Comparison of ENCODE assay signal across 20 cellular contexts in genomic region chr18:22267697-22268096, GRCh38.
"Had no signal": no experiment of that assay in that cellular context is flagged by ENCODE, and none has a peak within 500 bp of the region (broad histone marks: within the 10 kb centered on the region; RNA-seq: fewer than 3 reads in every experiment).

No MANE protein-coding gene starts in this region.

- H3K4me3 ChIP-seq: psoas muscle had no signal

- H3K4me1 ChIP-seq: psoas muscle had no signal

- H3K27ac ChIP-seq: brain microvascular endothelial cell, psoas muscle had no signal

- ATAC-seq: activated CD8-positive, alpha-beta memory T cell treated with anti-CD3 and anti-CD28 coated beads, Interleukin-2, amount 10 ng/mL, durations not matched to agents 7 days and 5 days; activated T-helper 17 cell treated with anti-CD3 and anti-CD28 coated beads, Interleukin-2, amount 50 U/mL, for 72 hours; esophagus mucosa; psoas muscle; sciatic nerve; SK-N-SH treated with all-trans-retinoic acid at 6 μM for 48 hours; stimulated activated memory B cell treated with anti-CD40 and anti-IgM and Interleukin-4, amounts not matched to agents 10 μg/mL and 1 μg/mL and 100 μg/mL, for 72 hours; T-cell had no signal

- H3K9me3 ChIP-seq: psoas muscle had no signal

- FAIRE-seq: islet of Langerhans had no signal

- DNase-seq: activated B cell treated with CpG ODN at 0.5 μM for 24 hours; activated CD4-positive, alpha-beta memory T cell treated with anti-CD3 and anti-CD28 coated beads, Interleukin-2, amount 10 ng/mL, durations not matched to agents 7 days and 5 days; activated CD4-positive, alpha-beta T cell treated with anti-CD3 and anti-CD28 coated beads for 4 hours; activated CD8-positive, alpha-beta memory T cell treated with anti-CD3 and anti-CD28 coated beads, Interleukin-2, amount 10 ng/mL, durations not matched to agents 7 days and 5 days; activated naive CD4-positive, alpha-beta T cell treated with anti-CD3 and anti-CD28 coated beads for 36 hours; aorta; brain microvascular endothelial cell; cerebellar nuclear complex; effector CD4-positive, alpha-beta T cell; hippocampal formation; left colon; psoas muscle; stimulated activated CD4-positive, alpha-beta T cell treated with anti-CD3 and anti-CD28 coated beads, Interleukin-4, amount 100 ng/mL, for 4 hours; T-cell had no signal

- H3K36me3 ChIP-seq: brain microvascular endothelial cell had no signal

- H3K27me3 ChIP-seq: brain microvascular endothelial cell had no signal
